In the genomic region with DNA sequence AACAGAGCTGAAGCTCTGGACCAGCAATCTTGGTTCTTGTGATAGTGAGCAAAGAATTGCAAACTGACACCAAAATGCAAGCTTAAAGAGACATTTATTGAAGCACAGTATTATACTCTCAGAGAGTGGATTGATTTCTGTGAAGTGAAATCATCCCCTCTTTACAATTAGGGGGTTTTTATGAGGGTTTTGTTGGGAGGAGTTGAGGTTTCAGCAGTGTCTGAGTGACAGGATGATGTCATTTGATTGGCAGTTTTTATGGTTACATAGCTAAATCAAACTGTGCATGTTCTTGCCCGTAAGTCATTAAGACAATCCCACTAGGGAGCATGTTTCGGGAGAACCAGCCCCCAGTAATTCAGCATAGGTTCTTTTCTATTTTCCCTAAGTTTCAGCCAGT, we compare ENCODE assay signal across 28 cellular contexts.
"Had no signal": no experiment of that assay in that cellular context is flagged by ENCODE, and none has a peak within 500 bp of the region (broad histone marks: within the 10 kb centered on the region; RNA-seq: fewer than 3 reads in every experiment).

No MANE protein-coding gene starts in this region.

- H3K4me3 Mint-ChIP-seq: mesothelial cell of epicardium; naive thymus-derived CD8-positive, alpha-beta T cell had no signal

- H3K27me3 Mint-ChIP-seq: naive B cell; naive thymus-derived CD8-positive, alpha-beta T cell had no signal

- H3K36me3 ChIP-seq: esophagus squamous epithelium, gastrocnemius medialis, heart right ventricle, left lung, lower lobe of right lung had no signal

- H3K36me3 Mint-ChIP-seq: naive B cell had no signal

- H3K4me1 ChIP-seq: esophagus squamous epithelium, gastrocnemius medialis, heart right ventricle, left lung, lower lobe of right lung had no signal

- H3K4me1 Mint-ChIP-seq: mesothelial cell of epicardium; naive B cell; naive thymus-derived CD8-positive, alpha-beta T cell had no signal

- ATAC-seq: esophagus mucosa; gastrocnemius medialis; heart right ventricle; left cardiac atrium; left lung; left ventricle myocardium superior; lower lobe of right lung; mucosa of descending colon; naive thymus-derived CD8-positive, alpha-beta T cell had no signal

- DNase-seq: dermis blood vessel endothelial cell; dorsolateral prefrontal cortex; effector CD4-positive, alpha-beta T cell; effector memory CD4-positive, alpha-beta T cell; erythroblast; esophagus squamous epithelium; foreskin fibroblast; foreskin melanocyte; gastrocnemius medialis; glutamatergic neuron; head of caudate nucleus; heart right ventricle; hippocampal formation; left cardiac atrium; left lung; left ventricle myocardium superior; lower lobe of right lung; mesenchymal stem cell; naive B cell; naive thymus-derived CD8-positive, alpha-beta T cell had no signal

- H3K27me3 ChIP-seq: dorsolateral prefrontal cortex, esophagus squamous epithelium, gastrocnemius medialis, heart right ventricle, left lung had no signal

- FAIRE-seq: endometrium, islet of Langerhans, keratinocyte had no signal

- H3K27ac Mint-ChIP-seq: mesothelial cell of epicardium; naive B cell; naive thymus-derived CD8-positive, alpha-beta T cell had no signal

- H3K27ac ChIP-seq: coronary artery, dorsolateral prefrontal cortex, epithelial cell of prostate, esophagus squamous epithelium, gastrocnemius medialis, heart right ventricle, left lung, lower lobe of right lung had no signal

- H3K9me3 ChIP-seq: gastrocnemius medialis had no signal

- H3K4me3 ChIP-seq: coronary artery, dorsolateral prefrontal cortex, esophagus squamous epithelium, gastrocnemius medialis, heart right ventricle, left lung, lower lobe of right lung, mucosa of descending colon had no signal
